ENCODE assay signal across 22 cellular contexts in genomic region chr7:107322015-107322414, GRCh38.
DNase-seq lines count a peak whose midpoint lies in the region; ATAC-seq, FAIRE-seq and TF ChIP-seq lines count a peak whose summit lies in the region.
"Had no signal": no experiment of that assay in that cellular context is flagged by ENCODE, and none has a peak within 500 bp of the region (broad histone marks: within the 10 kb centered on the region; RNA-seq: fewer than 3 reads in every experiment).

No MANE protein-coding gene starts in this region.

- H4K5ac ChIP-seq in mesendoderm (ENCODE audit: low read length), result no peak overlapping the region

- no peaks in the 10 kb centered on the region for H3K79me1 ChIP-seq in mesendoderm (ENCODE audit: low read length)

- TF ChIP-seq CTCF in K562 (IDR thresholded peaks at IDR 0.05 in 2 of 3, conservative IDR thresholded peaks at IDR 0.05 in 1 of 3; ENCODE audit: insufficient read depth in 2 of 3, low read depth in 1 of 3, low read length in 3 of 3), result no peak

- no peak overlapping the region for H3K4me3 ChIP-seq in K562
- no peak overlapping the region for H3K4me3 ChIP-seq in mesendoderm (ENCODE audit: low read length)
- H3K4me3 ChIP-seq: GM23338, HAP-1 had no signal

- H3K4ac ChIP-seq in mesendoderm (ENCODE audit: low read depth, low read length), result no peak overlapping the region

- H3K27ac ChIP-seq in K562 (ENCODE audit: extremely low read depth, low read depth, low read length), result peak overlapping the region; percentile 30; the same call in 1 of the 3 replicates
- no peak overlapping the region for H3K27ac ChIP-seq in mesendoderm (ENCODE audit: low read depth, low read length)

- H3K9me3 Mint-ChIP-seq in activated naive CD4-positive, alpha-beta T cell treated with anti-CD3 and anti-CD28 coated beads, Interleukin-2, amount 50 U/mL, for 72 hours, result no peaks in the 10 kb centered on the region
- H3K9me3 Mint-ChIP-seq in effector memory CD8-positive, alpha-beta T cell, result no peaks in the 10 kb centered on the region
- H3K9me3 Mint-ChIP-seq: GM23338, IgD-negative memory B cell had no signal

- H3K4me1 Mint-ChIP-seq in effector memory CD8-positive, alpha-beta T cell (ENCODE audit: low read depth in 2 of 2), result no peaks in the 10 kb centered on the region
- H3K4me1 Mint-ChIP-seq: B cell, CD14-positive monocyte, GM23338 had no signal

- no peaks in the 10 kb centered on the region for H3K9me3 ChIP-seq in K562 (replicated peaks; ENCODE audit: control insufficient read depth, insufficient read depth, low read depth, low read length)
- H3K9me3 ChIP-seq: HAP-1 had no signal

- no peak overlapping the region for H2BK120ac ChIP-seq in mesendoderm (ENCODE audit: low read depth, low read length)

- intact Hi-C loops in K562 (cut with micrococcal nuclease), result no loop called here

- POLR2A ChIA-PET in K562 (lab: Yijun Ruan, JAX), result no interaction called here

- no peaks in the 10 kb centered on the region for H3K27me3 ChIP-seq in K562 (ENCODE audit: control insufficient read depth in 2 of 2, insufficient read depth in 2 of 2, low read length in 2 of 2)
- no peaks in the 10 kb centered on the region for H3K27me3 ChIP-seq in mesendoderm (ENCODE audit: insufficient read depth, low read length, poor library complexity)

- H3K79me2 ChIP-seq in K562 (ENCODE audit: control insufficient read depth, insufficient read depth, low read length) (no peaks in the 10 kb centered on the region), mesendoderm (ENCODE audit: control insufficient read depth, insufficient read depth, low read length) (no peaks in the 10 kb centered on the region)

- no peak overlapping the region for H2BK15ac ChIP-seq in mesendoderm (replicated peaks; ENCODE audit: low read depth)

- no peak overlapping the region for H2BK5ac ChIP-seq in mesendoderm (ENCODE audit: low read length)

- no peak for TF ChIP-seq RAD21 in K562 (CRISPR knock-in tag; conservative IDR thresholded peaks at IDR 0.05 in 1 of 2, IDR thresholded peaks at IDR 0.05 in 1 of 2)

- peaks cover 5 to 8% of the 10 kb centered on the region in 2 donors for H3K36me3 Mint-ChIP-seq in activated naive CD4-positive, alpha-beta T cell treated with anti-CD3 and anti-CD28 coated beads, Interleukin-2, amount 50 U/mL, for 72 hours
- H3K36me3 Mint-ChIP-seq in effector memory CD8-positive, alpha-beta T cell (ENCODE audit: insufficient read depth), result peaks cover 10% of the 10 kb centered on the region

- no peak overlapping the region for H3K23ac ChIP-seq in mesendoderm (ENCODE audit: low read length)

- peaks cover 4% of the 10 kb centered on the region; the same call in 2 of the 3 replicates for H3K36me3 ChIP-seq in K562 (ENCODE audit: control insufficient read depth, insufficient read depth, low read length)
- no peaks in the 10 kb centered on the region for H3K36me3 ChIP-seq in mesendoderm (ENCODE audit: control insufficient read depth, insufficient read depth, low read length)
- H3K36me3 ChIP-seq: HAP-1 had no signal

- TF ChIP-seq POLR2A in K562 (conservative IDR thresholded peaks at IDR 0.05), result no peak

- H2AK5ac ChIP-seq in mesendoderm (ENCODE audit: low read length), result no peak overlapping the region

- TF ChIP-seq EP300 in K562 (IDR thresholded peaks at IDR 0.05; ENCODE audit: low read length), result peak; percentile 70

- H3K4me2 ChIP-seq in K562 (ENCODE audit: insufficient read depth, low read length) (no peak overlapping the region), mesendoderm (ENCODE audit: low read length) (no peak overlapping the region)
- H3K4me2 ChIP-seq: GM23338 had no signal

- DNase-seq in EL, result peak; percentile 2
- DNase-seq in NCI-H82 (lab: John Stamatoyannopoulos, UW), result peak; percentile 90
- DNase-seq in K562 (ENCODE audit: extremely low read depth in 1 of 4, low spot score in 3 of 4), result peak in 3 of 4 experiments; percentile 20 to 80 (median 56)
- peak; percentile 59 for DNase-seq in mesendoderm
- no peak for DNase-seq in NCI-H187 treated with DMSO at 0.1 percent for 48 hours (lab: John Stamatoyannopoulos, UW)
- no peak for DNase-seq in activated naive CD4-positive, alpha-beta T cell treated with anti-CD3 and anti-CD28 coated beads, Interleukin-2, amount 50 U/mL, for 72 hours (ENCODE audit: low spot score in 2 of 2)
- no peak for DNase-seq in effector memory CD8-positive, alpha-beta T cell
- DNase-seq: GF-D8, MM.1S, NCI-H1092, NCI-H1436, NCI-H1930, NCI-H510A, NCI-H774, PC-3, Right ventricle myocardium superior had no signal

- WGBS in K562 (ENCODE audit: insufficient coverage, low coverage, missing lambda C conversion rate), result 0% methylated on average over 1 of the region's 1 CpG
- WGBS in mesendoderm (ENCODE audit: extremely low coverage, insufficient coverage, low lambda C conversion rate), result no CpG with 5 or more reads among the region's 1 CpG

- H3K56ac ChIP-seq in mesendoderm (ENCODE audit: low read length), result no peak overlapping the region

- H4K20me1 ChIP-seq in K562 (replicated peaks; ENCODE audit: control insufficient read depth, insufficient read depth, low read length), result no peaks in the 10 kb centered on the region

- no peak overlapping the region for H4K8ac ChIP-seq in mesendoderm (ENCODE audit: low read depth, low read length)

- no peak overlapping the region for H3K27ac Mint-ChIP-seq in activated naive CD4-positive, alpha-beta T cell treated with anti-CD3 and anti-CD28 coated beads, Interleukin-2, amount 50 U/mL, for 72 hours
- H3K27ac Mint-ChIP-seq in effector memory CD8-positive, alpha-beta T cell, result no peak overlapping the region
- H3K27ac Mint-ChIP-seq: B cell, GM23338, IgD-negative memory B cell had no signal

- no peak overlapping the region for H3K9ac ChIP-seq in K562 (ENCODE audit: insufficient read depth in 1 of 2, low read depth in 2 of 2, low read length in 2 of 2)
- no peak overlapping the region for H3K9ac ChIP-seq in mesendoderm (ENCODE audit: low read length)

- H3K27me3 Mint-ChIP-seq in effector memory CD8-positive, alpha-beta T cell, result no peaks in the 10 kb centered on the region
- H3K27me3 Mint-ChIP-seq: B cell, IgD-negative memory B cell had no signal

- BruUV-seq in K562 (replicated peaks; lab: Mats Ljungman, UMichigan), result no TSS peak

- CTCF ChIA-PET in K562 (lab: Yijun Ruan, JAX; ENCODE audit: low intra/inter-chr PET ratio), result no interaction called here

- no peak overlapping the region for H3K4me3 Mint-ChIP-seq in effector memory CD8-positive, alpha-beta T cell
- H3K4me3 Mint-ChIP-seq: B cell, CD14-positive monocyte, GM23338, IgD-negative memory B cell had no signal

- FAIRE-seq in K562 (lab: Jason Lieb, UNC), result peak; percentile 61

- H3K4me1 ChIP-seq in K562 (replicated peaks in 1 of 2; ENCODE audit: control insufficient read depth in 2 of 2, insufficient read depth in 2 of 2, low read length in 2 of 2) (peaks cover 13 to 30% of the 10 kb centered on the region in 2 experiments), mesendoderm (ENCODE audit: control insufficient read depth, low read depth, low read length) (no peaks in the 10 kb centered on the region)

- in situ Hi-C loops in K562 (cut with MboI), result no loop called here

- H3K9me1 ChIP-seq in K562 (ENCODE audit: control insufficient read depth, insufficient read depth, low read length), result no peaks in the 10 kb centered on the region

- no peak overlapping the region for H3K18ac ChIP-seq in mesendoderm (ENCODE audit: low read length)

- H2AFZ ChIP-seq in K562 (ENCODE audit: low read depth, low read length), result no peak overlapping the region
- H2AFZ ChIP-seq: GM23338 had no signal

- ATAC-seq in K562, result peak; percentile 58
- no peak for ATAC-seq in GM18861 (IDR thresholded peaks at IDR 0.05; ENCODE audit: unreplicated experiment)
- no peak for ATAC-seq in activated naive CD4-positive, alpha-beta T cell treated with anti-CD3 and anti-CD28 coated beads, Interleukin-2, amount 50 U/mL, for 72 hours
- ATAC-seq in effector memory CD8-positive, alpha-beta T cell (replicated peaks), result no peak
- ATAC-seq: GM23338, PC-3 had no signal

TF ChIP-seq in K562, 482 proteins besides CTCF, POLR2A, EP300 and RAD21 (continues in another document):
- TF ChIP-seq, protein P1, sequence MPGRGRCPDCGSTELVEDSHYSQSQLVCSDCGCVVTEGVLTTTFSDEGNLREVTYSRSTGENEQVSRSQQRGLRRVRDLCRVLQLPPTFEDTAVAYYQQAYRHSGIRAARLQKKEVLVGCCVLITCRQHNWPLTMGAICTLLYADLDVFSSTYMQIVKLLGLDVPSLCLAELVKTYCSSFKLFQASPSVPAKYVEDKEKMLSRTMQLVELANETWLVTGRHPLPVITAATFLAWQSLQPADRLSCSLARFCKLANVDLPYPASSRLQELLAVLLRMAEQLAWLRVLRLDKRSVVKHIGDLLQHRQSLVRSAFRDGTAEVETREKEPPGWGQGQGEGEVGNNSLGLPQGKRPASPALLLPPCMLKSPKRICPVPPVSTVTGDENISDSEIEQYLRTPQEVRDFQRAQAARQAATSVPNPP (IDR thresholded peaks at IDR 0.05; ENCODE audit: borderline replicate concordance, insufficient read depth, insufficient read length), result no peak
- TF ChIP-seq ETV6 (IDR thresholded peaks at IDR 0.05; ENCODE audit: borderline replicate concordance in 1 of 2, low read depth in 2 of 2, low read length in 1 of 2), result no peak
- no peak for TF ChIP-seq ETV6 (CRISPR knock-in tag; IDR thresholded peaks at IDR 0.05; ENCODE audit: borderline replicate concordance)
- TF ChIP-seq, protein P2, sequence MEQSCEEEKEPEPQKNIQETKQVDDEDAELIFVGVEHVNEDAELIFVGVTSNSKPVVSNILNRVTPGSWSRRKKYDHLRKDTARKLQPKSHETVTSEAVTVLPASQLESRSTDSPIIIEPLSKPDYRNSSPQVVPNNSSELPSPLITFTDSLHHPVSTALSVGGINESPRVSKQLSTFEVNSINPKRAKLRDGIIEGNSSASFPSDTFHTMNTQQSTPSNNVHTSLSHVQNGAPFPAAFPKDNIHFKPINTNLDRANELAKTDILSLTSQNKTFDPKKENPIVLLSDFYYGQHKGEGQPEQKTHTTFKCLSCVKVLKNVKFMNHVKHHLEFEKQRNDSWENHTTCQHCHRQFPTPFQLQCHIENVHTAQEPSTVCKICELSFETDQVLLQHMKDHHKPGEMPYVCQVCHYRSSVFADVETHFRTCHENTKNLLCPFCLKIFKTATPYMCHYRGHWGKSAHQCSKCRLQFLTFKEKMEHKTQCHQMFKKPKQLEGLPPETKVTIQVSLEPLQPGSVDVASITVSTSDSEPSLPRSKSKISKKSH (CRISPR knock-in tag; IDR thresholded peaks at IDR 0.05), result no peak
- no peak for TF ChIP-seq FUS (optimal IDR thresholded peaks at IDR 0.05; ENCODE audit: low read depth, low read length)
- TF ChIP-seq NELFE (IDR thresholded peaks at IDR 0.05; ENCODE audit: insufficient read depth, insufficient read length), result no peak

Comparison
In these comparisons a context has a peak if more than half of its experiments do, and no peak if none do; other contexts are left out.
1. DNase-seq: peak in EL (single experiment), NCI-H82 (single experiment), K562 (3 of 4) and mesendoderm (single experiment); none in NCI-H187 treated with DMSO at 0.1 percent for 48 hours (single experiment), activated naive CD4-positive, alpha-beta T cell treated with anti-CD3 and anti-CD28 coated beads, Interleukin-2, amount 50 U/mL, for 72 hours (0 of 2) and effector memory CD8-positive, alpha-beta T cell (0 of 3).